ENCODE assay signal across 8 cellular contexts in the genomic region with DNA sequence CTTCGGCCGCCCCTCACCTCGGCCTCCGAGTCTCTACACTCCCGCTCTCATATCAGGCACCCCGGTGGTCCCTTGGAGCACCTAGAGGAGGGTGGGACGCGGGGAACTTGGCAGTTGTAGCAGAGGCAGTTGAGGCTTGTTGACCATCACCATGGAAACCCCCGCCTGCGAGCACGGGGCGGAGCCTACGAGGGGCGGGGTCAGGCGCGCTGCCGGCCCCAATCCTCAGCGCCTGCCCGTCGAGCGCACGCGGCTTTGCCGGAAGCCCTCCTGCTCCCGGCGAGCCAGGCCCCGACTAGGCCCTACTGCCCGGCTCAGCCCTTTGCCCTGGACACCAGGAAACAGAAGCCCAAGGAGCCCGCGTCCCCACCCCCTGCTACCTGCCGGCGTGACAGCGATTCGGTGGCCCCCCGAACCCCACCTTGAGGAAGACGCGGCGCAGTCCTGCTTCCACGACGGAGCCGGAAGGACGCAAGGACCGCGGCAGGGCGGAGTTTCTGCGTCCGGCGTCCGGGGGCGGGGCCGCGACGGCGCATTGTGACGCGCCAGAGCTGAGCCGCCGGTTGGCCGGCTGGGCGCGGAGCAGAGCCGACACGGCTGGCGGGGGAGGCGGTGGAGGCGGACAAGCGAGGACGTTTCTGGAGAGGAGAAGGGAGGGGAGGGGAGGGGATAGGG. TPM values are rescaled to one million over a fixed set of nuclear protein-coding genes. Genes with fewer than 3 reads are reported as not detected.
DNase-seq lines count a peak whose midpoint lies in the region; ATAC-seq and TF ChIP-seq lines count a peak whose summit lies in the region.

A gene with protein sequence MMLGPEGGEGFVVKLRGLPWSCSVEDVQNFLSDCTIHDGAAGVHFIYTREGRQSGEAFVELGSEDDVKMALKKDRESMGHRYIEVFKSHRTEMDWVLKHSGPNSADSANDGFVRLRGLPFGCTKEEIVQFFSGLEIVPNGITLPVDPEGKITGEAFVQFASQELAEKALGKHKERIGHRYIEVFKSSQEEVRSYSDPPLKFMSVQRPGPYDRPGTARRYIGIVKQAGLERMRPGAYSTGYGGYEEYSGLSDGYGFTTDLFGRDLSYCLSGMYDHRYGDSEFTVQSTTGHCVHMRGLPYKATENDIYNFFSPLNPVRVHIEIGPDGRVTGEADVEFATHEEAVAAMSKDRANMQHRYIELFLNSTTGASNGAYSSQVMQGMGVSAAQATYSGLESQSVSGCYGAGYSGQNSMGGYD (minus strand): TSS at position 477 of the 675 bp plus-strand sequence. CDS start 21,302 bp downstream, outside the sequence.

- peaks cover 4% of the 10 kb centered on the region for H3K27me3 Mint-ChIP-seq in CD4-positive, CD25-positive, alpha-beta regulatory T cell
- no peaks in the 10 kb centered on the region for H3K27me3 Mint-ChIP-seq in activated CD4-positive, alpha-beta memory T cell treated with anti-CD3 and anti-CD28 coated beads, Interleukin-2, amount 10 ng/mL, durations not matched to agents 7 days and 5 days

- POLR2A ChIA-PET in activated CD4-positive, alpha-beta memory T cell treated with anti-CD3 and anti-CD28 coated beads, Interleukin-2, amount 10 ng/mL, durations not matched to agents 7 days and 5 days (lab: Charles Lee): interaction anchor here (0.7 to 8.5 kb wide), 23 partner anchors 11 to 280 kb away, joined by 3 to 197 read pairs (median 5); a partner anchor contains a TSS

- no peaks in the 10 kb centered on the region for H3K27me3 ChIP-seq in CD4-positive, CD25-positive, alpha-beta regulatory T cell (ENCODE audit: control insufficient read depth, insufficient read depth, low read length)
- no peaks in the 10 kb centered on the region for H3K27me3 ChIP-seq in dorsolateral prefrontal cortex

- intact Hi-C loops in dorsolateral prefrontal cortex (cut with DNase I) (loop anchor here (1.0 to 5.0 kb wide), 4 partner anchors 11 to 52 kb away; no protein-coding TSS in a partner anchor), lower leg skin (cut with DNase I; ENCODE audit: low total_unique reads) (no loop called here)

- peak in 1 of 2 donors; percentile 95 for TF ChIP-seq POLR2A in lower leg skin (IDR thresholded peaks at IDR 0.05)

- H3K4me3 Mint-ChIP-seq in CD4-positive, CD25-positive, alpha-beta regulatory T cell: peak within 1 kb of the TSS; percentile 97 to 100 (median 99)
- peak within 1 kb of the TSS; percentile 86 for H3K4me3 Mint-ChIP-seq in activated CD4-positive, alpha-beta memory T cell treated with anti-CD3 and anti-CD28 coated beads, Interleukin-2, amount 10 ng/mL, durations not matched to agents 7 days and 5 days

- H3K27ac ChIP-seq in CD4-positive, CD25-positive, alpha-beta regulatory T cell (ENCODE audit: insufficient read depth, low read length, poor library complexity, severe bottlenecking): peak within 1 kb of the TSS; percentile 100
- peak within 1 kb of the TSS; percentile 72 to 100 (median 97) for H3K27ac ChIP-seq in dorsolateral prefrontal cortex

- peaks cover 10 to 35% (median 15%) of the 10 kb centered on the region in 4 donors for H3K4me1 Mint-ChIP-seq in CD4-positive, CD25-positive, alpha-beta regulatory T cell
- H3K4me1 Mint-ChIP-seq in activated CD4-positive, alpha-beta memory T cell treated with anti-CD3 and anti-CD28 coated beads, Interleukin-2, amount 10 ng/mL, durations not matched to agents 7 days and 5 days: peaks cover 26% of the 10 kb centered on the region

- peak within 1 kb of the TSS; percentile 97 to 99 (median 97) for H3K27ac Mint-ChIP-seq in CD4-positive, CD25-positive, alpha-beta regulatory T cell
- H3K27ac Mint-ChIP-seq in activated CD4-positive, alpha-beta memory T cell treated with anti-CD3 and anti-CD28 coated beads, Interleukin-2, amount 10 ng/mL, durations not matched to agents 7 days and 5 days: peak within 1 kb of the TSS; percentile 96

- H3K9me3 ChIP-seq in CD4-positive, CD25-positive, alpha-beta regulatory T cell (ENCODE audit: control insufficient read depth in 2 of 2, low read length in 2 of 2): no peaks in the 10 kb centered on the region

- peak; percentile 78 to 80 for ATAC-seq in CD4-positive, CD25-positive, alpha-beta regulatory T cell (ENCODE audit: low read depth in 2 of 2)
- peak; percentile 64 for ATAC-seq in GM19438 (IDR thresholded peaks at IDR 0.05; ENCODE audit: low read depth, unreplicated experiment)
- peak; percentile 67 for ATAC-seq in HG03571 (IDR thresholded peaks at IDR 0.05; ENCODE audit: unreplicated experiment)

- H3K9me3 Mint-ChIP-seq in CD4-positive, CD25-positive, alpha-beta regulatory T cell: no peaks in the 10 kb centered on the region
- no peaks in the 10 kb centered on the region for H3K9me3 Mint-ChIP-seq in activated CD4-positive, alpha-beta memory T cell treated with anti-CD3 and anti-CD28 coated beads, Interleukin-2, amount 10 ng/mL, durations not matched to agents 7 days and 5 days

- peak within 1 kb of the TSS; percentile 84 for H3K4me3 ChIP-seq in CD4-positive, CD25-positive, alpha-beta regulatory T cell (ENCODE audit: low read depth, low read length)
- peak within 1 kb of the TSS; percentile 57 to 97 (median 82) for H3K4me3 ChIP-seq in dorsolateral prefrontal cortex
- peak within 1 kb of the TSS; percentile 80 for H3K4me3 ChIP-seq in lower leg skin (ENCODE audit: low read depth, poor library complexity, severe bottlenecking)

- peaks cover 5% of the 10 kb centered on the region for H3K36me3 Mint-ChIP-seq in CD4-positive, CD25-positive, alpha-beta regulatory T cell
- H3K36me3 Mint-ChIP-seq in activated CD4-positive, alpha-beta memory T cell treated with anti-CD3 and anti-CD28 coated beads, Interleukin-2, amount 10 ng/mL, durations not matched to agents 7 days and 5 days (ENCODE audit: low read depth): peaks cover 42% of the 10 kb centered on the region

- H3K36me3 ChIP-seq in CD4-positive, CD25-positive, alpha-beta regulatory T cell (ENCODE audit: control insufficient read depth, insufficient read depth, low read length): peaks cover under 1% of the 10 kb centered on the region

- TF ChIP-seq CTCF in dorsolateral prefrontal cortex (IDR thresholded peaks at IDR 0.05 in 54 of 56, conservative IDR thresholded peaks at IDR 0.05 in 2 of 56; ENCODE audit: low read depth in 1 of 56, partially characterized antibody in 56 of 56) (peak in 12 of 56 donors; percentile 2 to 46 (median 12)), lower leg skin (IDR thresholded peaks at IDR 0.05) (no peak)

- 0 to 1% methylated on average over 39 to 64 of the region's 68 CpGs for WGBS in lower leg skin, 2 donors

- DNase-seq in CD4-positive, CD25-positive, alpha-beta regulatory T cell: peak; percentile 89 to 98 (median 96)
- DNase-seq in NCI-H82 treated with DMSO at 0.1 percent for 48 hours (lab: John Stamatoyannopoulos, UW; ENCODE audit: unreplicated experiment): peak; percentile 62
- peak; percentile 96 for DNase-seq in activated CD4-positive, alpha-beta memory T cell treated with anti-CD3 and anti-CD28 coated beads, Interleukin-2, amount 10 ng/mL, durations not matched to agents 7 days and 5 days
- DNase-seq in dorsolateral prefrontal cortex: peak; percentile 81 to 97 (median 94)
- peak; percentile 90 to 99 for DNase-seq in lower leg skin (ENCODE audit: low spot score in 2 of 2)
- peak; percentile 94 for DNase-seq in stimulated activated CD4-positive, alpha-beta T cell treated with anti-CD3 and anti-CD28 coated beads, Interleukin-4, amount 100 ng/mL, for 4 hours

- H3K4me1 ChIP-seq in CD4-positive, CD25-positive, alpha-beta regulatory T cell (ENCODE audit: control insufficient read depth, insufficient read depth, low read length, poor library complexity, severe bottlenecking): peaks cover 37% of the 10 kb centered on the region

- CTCF ChIA-PET in activated CD4-positive, alpha-beta memory T cell treated with anti-CD3 and anti-CD28 coated beads, Interleukin-2, amount 10 ng/mL, durations not matched to agents 7 days and 5 days (lab: Charles Lee): interaction anchor here (1.0 to 2.7 kb wide), 3 partner anchors 10 to 53 kb away, joined by 3 to 14 read pairs (median 11); no protein-coding TSS in a partner anchor

RNA-seq across cellular contexts. Expression of the gene that starts here (rescaled TPM):
- total RNA-seq in CD4-positive, CD25-positive, alpha-beta regulatory T cell: 143 TPM
- polyA plus RNA-seq in CD4-positive, CD25-positive, alpha-beta regulatory T cell: 100 to 1,000 TPM; 293 to 350 (median 323) TPM
- 100 to 1,000 TPM; 477 to 494 TPM for total RNA-seq in activated CD4-positive, alpha-beta memory T cell treated with anti-CD3 and anti-CD28 coated beads, Interleukin-2, amount 10 ng/mL, durations not matched to agents 7 days and 5 days
- total RNA-seq in dorsolateral prefrontal cortex (100 to 1,000 TPM in 2 of 120 experiments, 10 to 100 TPM in 118; 39.3 to 109 (median 59.0) TPM), lower leg skin (100 to 1,000 TPM; 227 to 254 (median 232) TPM)

Comparison
In these comparisons a context has a peak if more than half of its experiments do, and no peak if none do; other contexts are left out.
1. Peak in every context shown above with its lines: DNase-seq, ATAC-seq, H3K4me3 ChIP-seq and H3K27ac ChIP-seq.